24 cellular contexts compared by ENCODE assay signal in genomic region chr1:183845681-183846080, GRCh38. TPM values are rescaled to one million over a fixed set of nuclear protein-coding genes. Genes with fewer than 3 reads are reported as not detected.
DNase-seq lines count a peak whose midpoint lies in the region; ATAC-seq, FAIRE-seq and TF ChIP-seq lines count a peak whose summit lies in the region.
"Had no signal": no experiment of that assay in that cellular context is flagged by ENCODE, and none has a peak within 500 bp of the region (broad histone marks: within the 10 kb centered on the region; RNA-seq: fewer than 3 reads in every experiment).

No MANE protein-coding gene starts in this region.

- TF ChIP-seq POLR2A in GM12891 (IDR thresholded peaks at IDR 0.05; ENCODE audit: low read depth, low read length): no peak
- TF ChIP-seq POLR2A in stomach (IDR thresholded peaks at IDR 0.05): no peak

- H3K36me3 ChIP-seq in SJSA1 (no peaks in the 10 kb centered on the region), stomach (no peaks in the 10 kb centered on the region)
- H3K36me3 ChIP-seq: breast epithelium, gastrocnemius medialis, suprapubic skin had no signal

- no peak for TF ChIP-seq CTCF in stomach (IDR thresholded peaks at IDR 0.05)

- WGBS in stomach, 5 donors: 90 to 97% (median 95%) methylated on average over 3 of the region's 3 CpGs

- H3K9me3 ChIP-seq in SJSA1 (replicated peaks) (no peaks in the 10 kb centered on the region), stomach (no peaks in the 10 kb centered on the region)
- H3K9me3 ChIP-seq: breast epithelium, gastrocnemius medialis, mucosa of descending colon, suprapubic skin had no signal

- no peak for TF ChIP-seq EP300 in stomach (IDR thresholded peaks at IDR 0.05)

- H3K4me1 ChIP-seq in SJSA1 (replicated peaks): peaks cover 55% of the 10 kb centered on the region
- peaks cover 0 to 35% (median 9%) of the 10 kb centered on the region in 4 donors for H3K4me1 ChIP-seq in stomach

- peak; percentile 61 for FAIRE-seq in GM12891 (lab: Jason Lieb, UNC)
- FAIRE-seq: H1, islet of Langerhans, urothelium cell line had no signal

- peak; percentile 35 for DNase-seq in AG08395 (ENCODE audit: low spot score)
- DNase-seq in GM12891 (ENCODE audit: insufficient read length, low spot score): no peak
- DNase-seq in SJSA1 (ENCODE audit: low read depth in 1 of 2, low spot score in 2 of 2): peak in 1 of 2 experiments; percentile 33
- DNase-seq in fibroblast of peridontal ligament (ENCODE audit: extremely low read depth): peak; percentile 58
- no peak for DNase-seq in stomach
- no peak for DNase-seq in NCI-H1105 (lab: John Stamatoyannopoulos, UW)
- no peak for DNase-seq in midbrain (lab: John Stamatoyannopoulos, UW)
- DNase-seq: activated B cell treated with CpG ODN at 0.5 μM for 24 hours; activated CD4-positive, alpha-beta memory T cell treated with anti-CD3 and anti-CD28 coated beads, Interleukin-2, amount 10 ng/mL, durations not matched to agents 7 days and 5 days; activated effector memory CD4-positive, alpha-beta T cell treated with Interleukin-2 at 50 U/mL for 16 hours; CD4-positive, alpha-beta T cell; gastrocnemius medialis; mucosa of descending colon; NCI-H1694; NCI-H2171 treated with DMSO at 0.1 percent for 48 hours; NCI-H526; T-helper 9 cell had no signal

- intact Hi-C loops in stomach (cut with DNase I; ENCODE audit: low total_unique reads): no loop called here

- no peaks in the 10 kb centered on the region for H3K27me3 ChIP-seq in SJSA1 (replicated peaks)
- H3K27me3 ChIP-seq in stomach: no peaks in the 10 kb centered on the region
- H3K27me3 ChIP-seq: breast epithelium, gastrocnemius medialis, suprapubic skin had no signal

- no peak overlapping the region for H3K4me3 ChIP-seq in SJSA1
- H3K4me3 ChIP-seq in stomach: no peak overlapping the region
- H3K4me3 ChIP-seq: breast epithelium, coronary artery, gastrocnemius medialis, mucosa of descending colon, suprapubic skin had no signal

- ATAC-seq in GM21526 (IDR thresholded peaks at IDR 0.05; ENCODE audit: low FRiP score, unreplicated experiment): no peak
- ATAC-seq: gastrocnemius medialis, mucosa of descending colon had no signal

- H3K27ac ChIP-seq in SJSA1 (peak overlapping the region; percentile 40; the same call in 1 of the 2 replicates), stomach (no peak overlapping the region)
- H3K27ac ChIP-seq: breast epithelium, coronary artery, gastrocnemius medialis, suprapubic skin had no signal

TF ChIP-seq in GM12891, 5 proteins besides CTCF, POLR2A, EP300 and RAD21:
- TF ChIP-seq PAX5 (IDR thresholded peaks at IDR 0.05; ENCODE audit: insufficient read depth, low read length, severe bottlenecking) (no peak), TAF1 (IDR thresholded peaks at IDR 0.05; ENCODE audit: low read depth, low read length) (no peak), POU2F2 (IDR thresholded peaks at IDR 0.05; ENCODE audit: low read depth, low read length) (no peak), SPI1 (IDR thresholded peaks at IDR 0.05; ENCODE audit: low read depth, low read length) (no peak), POLR2AphosphoS5 (IDR thresholded peaks at IDR 0.05; ENCODE audit: low read depth, low read length) (no peak)

RNA-seq across cellular contexts. Expression of gene RGL1, which starts 40.8 kb away (rescaled TPM):
- 6.6 TPM for polyA plus RNA-seq in GM12891 (2012; ENCODE audit: low read depth, missing spikeins)
- total RNA-seq in SJSA1 (2014; rRNA removed; shearing (Covaris generic)): 23.2 and 28.2 TPM in 2 replicates
- 10 to 100 TPM in 3 of 5 donors, 1 to 10 TPM in 1, under 1 TPM in 1; 0.58 to 22.2 (median 13.4) TPM for total RNA-seq in stomach
- polyA plus RNA-seq in stomach: 1 to 10 TPM; 2.0 to 8.7 (median 8.2) TPM

Comparison
In these comparisons a context has a peak if more than half of its experiments do, and no peak if none do; other contexts are left out.
1. DNase-seq: peak in AG08395 (single experiment) and fibroblast of peridontal ligament (single experiment); none in GM12891 (single experiment), stomach (single experiment), NCI-H1105 (single experiment) and midbrain (single experiment).